In the genomic region with DNA sequence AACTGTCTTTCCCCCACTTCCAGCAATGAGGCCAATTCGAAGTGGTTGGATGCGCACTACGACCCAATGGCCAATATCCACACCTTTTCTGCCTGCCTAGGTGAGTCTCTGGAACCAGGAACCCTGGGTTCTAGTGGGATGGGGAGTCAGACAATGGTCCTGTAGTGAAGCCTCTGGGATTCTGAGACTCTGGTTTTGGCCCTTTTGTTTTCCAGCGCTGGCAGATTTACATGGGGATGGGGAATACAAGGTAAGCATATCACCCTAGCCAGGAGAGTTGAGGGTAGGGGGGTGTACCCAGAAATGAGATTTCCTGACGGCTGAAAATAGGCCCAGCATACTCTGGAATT, we compare ENCODE assay signal across 8 cellular contexts. TPM values are rescaled to one million over a fixed set of nuclear protein-coding genes. Genes with fewer than 3 reads are reported as not detected.
DNase-seq lines count a peak whose midpoint lies in the region; ATAC-seq and TF ChIP-seq lines count a peak whose summit lies in the region.

No MANE protein-coding gene starts in this region.

- ATAC-seq in psoas muscle (peak in 2 of 4 donors; percentile 2 to 5), GM21447 (IDR thresholded peaks at IDR 0.05; ENCODE audit: unreplicated experiment) (no peak), GM21786 (IDR thresholded peaks at IDR 0.05; ENCODE audit: unreplicated experiment) (no peak)

- peak overlapping the region; percentile 88 for H3K9ac ChIP-seq in ES-I3 (ENCODE audit: low read depth, low read length)

- H3K27ac ChIP-seq in SJCRH30 = 0 out of 2 replicates have a peak overlapping the region, but pooled peaks have one; percentile 21
- no peak overlapping the region for H3K27ac ChIP-seq in psoas muscle

- H3K4me1 ChIP-seq in ES-I3 (ENCODE audit: insufficient read depth, low read length) = no peaks in the 10 kb centered on the region
- H3K4me1 ChIP-seq in SJCRH30 = peaks cover 3% of the 10 kb centered on the region; the same call in 1 of the 2 replicates
- peaks cover 12% of the 10 kb centered on the region for H3K4me1 ChIP-seq in psoas muscle

- H3K9me3 ChIP-seq in ES-I3 (ENCODE audit: control insufficient read depth, insufficient read depth, low read length) = no peaks in the 10 kb centered on the region
- H3K9me3 ChIP-seq in SJCRH30 (replicated peaks) = no peaks in the 10 kb centered on the region
- no peaks in the 10 kb centered on the region for H3K9me3 ChIP-seq in psoas muscle

- DNase-seq in SJCRH30 = no peak
- DNase-seq in fibroblast of the aortic adventitia (ENCODE audit: low read depth) = no peak
- no peak for DNase-seq in psoas muscle
- no peak for DNase-seq in hippocampal formation (lab: John Stamatoyannopoulos, UW)
- DNase-seq in inferior parietal cortex (ENCODE audit: extremely low spot score) = no peak

- H3K4me3 ChIP-seq in SJCRH30 (peak overlapping the region; percentile 89), fibroblast of the aortic adventitia (ENCODE audit: low read depth, low read length) (peak overlapping the region; percentile 99), psoas muscle (peak overlapping the region; percentile 89)

- WGBS in psoas muscle, 3 donors = 2 to 7% (median 3%) methylated on average over 5 of the region's 5 CpGs

- H3K27me3 ChIP-seq in SJCRH30 (no peaks in the 10 kb centered on the region), psoas muscle (ENCODE audit: insufficient read depth in 3 of 3, low read length in 2 of 3) (no peaks in the 10 kb centered on the region)

- H3K36me3 ChIP-seq in ES-I3 (ENCODE audit: insufficient read depth, low read length) (peaks cover 4% of the 10 kb centered on the region; the same call in 1 of the 2 replicates), SJCRH30 (no peaks in the 10 kb centered on the region), psoas muscle (ENCODE audit: insufficient read depth in 1 of 2, low read depth in 1 of 2) (peaks cover 0 to 31% of the 10 kb centered on the region in 2 donors)

- no peak for TF ChIP-seq CTCF in fibroblast of the aortic adventitia (IDR thresholded peaks at IDR 0.05; ENCODE audit: insufficient read depth, low read length)
- TF ChIP-seq CTCF in psoas muscle (IDR thresholded peaks at IDR 0.05) = no peak

- intact Hi-C loops in psoas muscle (cut with DNase I) = no loop called here

RNA-seq across cellular contexts. Expression of a gene that starts 0.5 kb away (rescaled TPM):
- total RNA-seq in SJCRH30 (2014; rRNA removed; shearing (Covaris generic)) = 11.0 and 13.6 TPM in 2 replicates
- total RNA-seq in fibroblast of the aortic adventitia (ENCODE audit: low replicate concordance) = 41.7 and 54.7 TPM in 2 replicates
- total RNA-seq in psoas muscle = 10 to 100 TPM in 3 of 4 donors, 1 to 10 TPM in 1; 8.4 to 15.3 (median 12.1) TPM
- polyA plus RNA-seq in psoas muscle = 10 to 100 TPM in 1 of 3 donors, 1 to 10 TPM in 2; 4.4 to 13.8 (median 5.0) TPM

RNA-seq across cellular contexts. Expression of a gene that starts 30.7 kb away (rescaled TPM):
- total RNA-seq in SJCRH30 (2014; rRNA removed; shearing (Covaris generic)) = 30.1 and 33.4 TPM in 2 replicates
- total RNA-seq in fibroblast of the aortic adventitia (ENCODE audit: low replicate concordance) (19.0 and 31.7 TPM in 2 replicates), psoas muscle (10 to 100 TPM; 24.0 to 44.4 (median 29.8) TPM)
- 10 to 100 TPM; 30.7 to 58.7 (median 57.9) TPM for polyA plus RNA-seq in psoas muscle

RNA-seq across cellular contexts. Expression of a gene that starts 34.9 kb away (rescaled TPM):
- total RNA-seq in SJCRH30 (2014; rRNA removed; shearing (Covaris generic)) = 2.6 and 3.1 TPM in 2 replicates
- total RNA-seq in fibroblast of the aortic adventitia (ENCODE audit: low replicate concordance) (8.6 and 11.0 TPM in 2 replicates), psoas muscle (1 to 10 TPM; 3.9 to 6.5 (median 5.2) TPM)
- 1 to 10 TPM; 5.4 to 7.6 (median 5.5) TPM for polyA plus RNA-seq in psoas muscle

RNA-seq across cellular contexts. Expression of a gene that starts 35.7 kb away (rescaled TPM):
- not detected in 2 replicates for total RNA-seq in SJCRH30 (2014; rRNA removed; shearing (Covaris generic))
- total RNA-seq in fibroblast of the aortic adventitia (ENCODE audit: low replicate concordance) (not detected in 2 replicates), psoas muscle (100 to 1,000 TPM in 1 of 4 donors, 10 to 100 TPM in 2, 1 to 10 TPM in 1; 2.9 to 254 (median 78.4) TPM)
- polyA plus RNA-seq in psoas muscle = 100 to 1,000 TPM in 1 of 3 donors, 10 to 100 TPM in 1, 1 to 10 TPM in 1; 8.7 to 531 (median 15.1) TPM

RNA-seq across cellular contexts. Expression of a gene that starts 44.3 kb away (rescaled TPM):
- 5.1 and 6.9 TPM in 2 replicates for total RNA-seq in SJCRH30 (2014; rRNA removed; shearing (Covaris generic))
- total RNA-seq in fibroblast of the aortic adventitia (ENCODE audit: low replicate concordance) (9.0 and 10.8 TPM in 2 replicates), psoas muscle (10 to 100 TPM in 2 of 4 donors, 1 to 10 TPM in 2; 5.3 to 22.5 (median 11.4) TPM)
- polyA plus RNA-seq in psoas muscle = 10 to 100 TPM in 2 of 3 donors, 1 to 10 TPM in 1; 3.1 to 46.8 (median 14.4) TPM
